In the genomic region with DNA sequence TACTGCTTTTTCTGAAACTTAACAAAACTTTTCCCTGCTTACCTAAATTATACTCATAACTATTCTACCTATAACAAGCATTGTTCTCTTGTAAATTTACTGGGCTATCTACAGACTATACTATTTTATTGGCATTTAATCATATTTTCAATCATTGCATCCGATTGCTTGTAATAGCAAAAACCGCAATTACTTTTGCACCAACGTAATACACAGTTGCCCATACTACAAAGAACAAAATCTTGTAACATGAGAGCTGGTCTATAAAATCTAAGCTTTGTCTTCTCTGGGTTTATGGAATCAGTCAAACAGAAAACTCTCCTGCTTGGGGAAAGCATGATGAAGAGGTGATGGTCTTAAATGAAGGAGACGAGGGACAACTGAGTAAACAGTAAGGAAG, we compare ENCODE assay signal across 7 cellular contexts.
"Had no signal": no experiment of that assay in that cellular context is flagged by ENCODE, and none has a peak within 500 bp of the region (broad histone marks: within the 10 kb centered on the region; RNA-seq: fewer than 3 reads in every experiment).

No MANE protein-coding gene starts in this region.

- FAIRE-seq: HTR-8/SVneo, K562 had no signal

- H3K4me2 ChIP-seq: KMS-11 had no signal

- ATAC-seq: K562 had no signal

- H3K9ac ChIP-seq: KMS-11 had no signal

- H3K4me3 ChIP-seq: K562 had no signal

- DNase-seq: IMR-90, KBM-7, KG1 had no signal

- H3K27ac ChIP-seq: HL-60, KMS-11 had no signal
